Comparison of ENCODE assay signal across 8 cellular contexts in the genomic region with DNA sequence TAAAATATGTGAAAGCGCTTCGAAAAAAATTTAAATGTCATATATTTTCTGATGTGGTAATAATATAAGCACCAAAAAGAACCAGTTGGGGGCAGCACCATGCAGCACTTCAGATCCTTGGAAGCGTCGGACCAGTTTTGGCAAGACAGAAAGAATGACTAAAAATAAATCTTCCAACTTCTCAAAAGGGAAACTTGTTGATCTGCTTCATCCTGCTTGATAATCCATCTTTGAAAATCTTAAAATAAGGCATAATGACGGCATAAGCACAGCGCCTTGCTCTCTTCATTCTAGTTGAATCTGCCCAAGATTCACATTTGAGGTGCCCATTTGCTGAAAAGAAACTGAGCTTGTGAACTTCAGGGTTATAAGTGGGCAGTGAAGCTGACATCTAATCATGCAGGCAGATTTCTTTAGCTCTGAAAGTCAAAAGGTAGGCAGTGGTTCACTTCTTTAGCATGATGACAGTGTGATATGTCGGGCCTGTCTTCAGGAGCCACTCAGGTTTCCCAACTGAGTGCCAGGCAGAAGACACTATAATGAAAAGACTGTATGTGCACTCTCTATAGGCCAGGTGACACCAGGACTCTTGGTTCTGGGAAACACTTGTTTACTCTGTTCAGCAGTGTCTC. TPM values are rescaled to one million over a fixed set of nuclear protein-coding genes. Genes with fewer than 3 reads are reported as not detected.
DNase-seq lines count a peak whose midpoint lies in the region; ATAC-seq, FAIRE-seq and TF ChIP-seq lines count a peak whose summit lies in the region.

No MANE protein-coding gene starts in this region.

- no peaks in the 10 kb centered on the region for H3F3A ChIP-seq in neural cell (ENCODE audit: insufficient read depth, low read length, poor library complexity, severe bottlenecking)

- 23 to 29% methylated on average over 7 of the region's 7 CpGs for WGBS in tibial nerve, 2 donors

- TF ChIP-seq EP300 in neural cell (conservative IDR thresholded peaks at IDR 0.05; ENCODE audit: poor library complexity, severe bottlenecking) = no peak
- no peak for TF ChIP-seq EP300 in tibial nerve (IDR thresholded peaks at IDR 0.05)

- CTCF ChIA-PET in AG04449 (lab: Yijun Ruan, JAX) = interaction anchor here (0.6 to 16.3 kb wide), 21 partner anchors 10 to 348 kb away, joined by 3 to 418 read pairs (median 5); a partner anchor contains a TSS

- TF ChIP-seq CTCF in AG04449 (IDR thresholded peaks at IDR 0.05; ENCODE audit: insufficient read depth, low read length, missing control alignments) (peak; percentile 49), neural cell (IDR thresholded peaks at IDR 0.05; ENCODE audit: poor library complexity, severe bottlenecking) (peak; percentile 73), tibial nerve (IDR thresholded peaks at IDR 0.05) (peak; percentile 62 to 78 (median 67))

- POLR2A ChIA-PET in AG04449 (lab: Yijun Ruan, JAX) = interaction anchor here (0.8 to 1.5 kb wide), 3 partner anchors 133 to 225 kb away, joined by 3 to 4 read pairs (median 4); a partner anchor contains a TSS

- no peak overlapping the region for H3K4me2 ChIP-seq in neural cell (ENCODE audit: low read length)

- peak; percentile 57 for FAIRE-seq in GM12891 (lab: Jason Lieb, UNC)

- DNase-seq in AG04449 (ENCODE audit: low read depth, low spot score) = no peak
- no peak for DNase-seq in GM12891 (ENCODE audit: insufficient read length, low spot score)
- DNase-seq in NCI-H460 (ENCODE audit: extremely low read depth, low read depth) = peak; percentile 38
- peak; percentile 56 for DNase-seq in activated CD8-positive, alpha-beta memory T cell treated with anti-CD3 and anti-CD28 coated beads, Interleukin-2, amount 50 U/mL, for 4 hours
- DNase-seq in fibroblast of gingiva (ENCODE audit: low read depth) = peak; percentile 70
- peak; percentile 61 to 91 for DNase-seq in tibial nerve (ENCODE audit: low spot score in 2 of 2)

- H3K9ac ChIP-seq in neural cell (ENCODE audit: low read length) = no peak overlapping the region

- TF ChIP-seq RAD21 in neural cell (conservative IDR thresholded peaks at IDR 0.05) = peak; percentile 77

- H3K79me2 ChIP-seq in neural cell (replicated peaks; ENCODE audit: insufficient read depth, low read length) = no peaks in the 10 kb centered on the region

- no peak overlapping the region for H3K4me3 ChIP-seq in AG04449 (ENCODE audit: low read depth, low read length)
- no peak overlapping the region for H3K4me3 ChIP-seq in neural cell (ENCODE audit: low read length)
- H3K4me3 ChIP-seq in tibial nerve = peak overlapping the region in 1 of 4 donors; percentile 14

- no peak for ATAC-seq in GM19324 (IDR thresholded peaks at IDR 0.05; ENCODE audit: low FRiP score, unreplicated experiment)

- H3K27me3 ChIP-seq in neural cell (ENCODE audit: insufficient read depth, low read depth, low read length) (no peaks in the 10 kb centered on the region), tibial nerve (no peaks in the 10 kb centered on the region)

- TF ChIP-seq POLR2A in GM12891 (IDR thresholded peaks at IDR 0.05; ENCODE audit: low read depth, low read length) (no peak), tibial nerve (IDR thresholded peaks at IDR 0.05) (no peak)

- H4K20me1 ChIP-seq in neural cell (ENCODE audit: insufficient read depth) = no peaks in the 10 kb centered on the region

- peaks cover 0 to 26% (median 16%) of the 10 kb centered on the region in 4 donors for H3K4me1 ChIP-seq in tibial nerve

- H3K27ac ChIP-seq in neural cell (ENCODE audit: low read length) (no peak overlapping the region), tibial nerve (peak overlapping the region; percentile 41 to 90 (median 69))

- H3K9me2 ChIP-seq in neural cell (ENCODE audit: insufficient read depth, low read length) = no peaks in the 10 kb centered on the region

- H3K9me3 ChIP-seq in neural cell (ENCODE audit: low read length) (no peaks in the 10 kb centered on the region), tibial nerve (no peaks in the 10 kb centered on the region)

- no peak overlapping the region for H2AFZ ChIP-seq in neural cell (ENCODE audit: low read depth, low read length)

- H3K36me3 ChIP-seq in neural cell (ENCODE audit: insufficient read depth, low read length) (no peaks in the 10 kb centered on the region), tibial nerve (no peaks in the 10 kb centered on the region)

TF ChIP-seq in GM12891, 5 proteins besides CTCF, POLR2A, EP300 and RAD21:
- TF ChIP-seq SPI1 (IDR thresholded peaks at IDR 0.05; ENCODE audit: low read depth, low read length) = no peak
- no peak for TF ChIP-seq TAF1 (IDR thresholded peaks at IDR 0.05; ENCODE audit: low read depth, low read length)
- TF ChIP-seq POLR2AphosphoS5 (IDR thresholded peaks at IDR 0.05; ENCODE audit: low read depth, low read length) = no peak
- TF ChIP-seq POU2F2 (IDR thresholded peaks at IDR 0.05; ENCODE audit: low read depth, low read length) = no peak
- no peak for TF ChIP-seq PAX5 (IDR thresholded peaks at IDR 0.05; ENCODE audit: insufficient read depth, low read length, severe bottlenecking)

TF ChIP-seq in neural cell, 6 proteins besides CTCF, POLR2A, EP300 and RAD21:
- TF ChIP-seq MXI1 (conservative IDR thresholded peaks at IDR 0.05; ENCODE audit: poor library complexity, severe bottlenecking) (no peak), EZH2 (IDR thresholded peaks at IDR 0.05; ENCODE audit: borderline replicate concordance, insufficient read depth, low read length, poor library complexity, severe bottlenecking) (no peak), TAF1 (IDR thresholded peaks at IDR 0.05; ENCODE audit: low read depth) (no peak), SMC3 (conservative IDR thresholded peaks at IDR 0.05; ENCODE audit: poor library complexity) (peak; percentile 74), POLR2AphosphoS5 (IDR thresholded peaks at IDR 0.05) (no peak)
- TF ChIP-seq, protein P1, sequence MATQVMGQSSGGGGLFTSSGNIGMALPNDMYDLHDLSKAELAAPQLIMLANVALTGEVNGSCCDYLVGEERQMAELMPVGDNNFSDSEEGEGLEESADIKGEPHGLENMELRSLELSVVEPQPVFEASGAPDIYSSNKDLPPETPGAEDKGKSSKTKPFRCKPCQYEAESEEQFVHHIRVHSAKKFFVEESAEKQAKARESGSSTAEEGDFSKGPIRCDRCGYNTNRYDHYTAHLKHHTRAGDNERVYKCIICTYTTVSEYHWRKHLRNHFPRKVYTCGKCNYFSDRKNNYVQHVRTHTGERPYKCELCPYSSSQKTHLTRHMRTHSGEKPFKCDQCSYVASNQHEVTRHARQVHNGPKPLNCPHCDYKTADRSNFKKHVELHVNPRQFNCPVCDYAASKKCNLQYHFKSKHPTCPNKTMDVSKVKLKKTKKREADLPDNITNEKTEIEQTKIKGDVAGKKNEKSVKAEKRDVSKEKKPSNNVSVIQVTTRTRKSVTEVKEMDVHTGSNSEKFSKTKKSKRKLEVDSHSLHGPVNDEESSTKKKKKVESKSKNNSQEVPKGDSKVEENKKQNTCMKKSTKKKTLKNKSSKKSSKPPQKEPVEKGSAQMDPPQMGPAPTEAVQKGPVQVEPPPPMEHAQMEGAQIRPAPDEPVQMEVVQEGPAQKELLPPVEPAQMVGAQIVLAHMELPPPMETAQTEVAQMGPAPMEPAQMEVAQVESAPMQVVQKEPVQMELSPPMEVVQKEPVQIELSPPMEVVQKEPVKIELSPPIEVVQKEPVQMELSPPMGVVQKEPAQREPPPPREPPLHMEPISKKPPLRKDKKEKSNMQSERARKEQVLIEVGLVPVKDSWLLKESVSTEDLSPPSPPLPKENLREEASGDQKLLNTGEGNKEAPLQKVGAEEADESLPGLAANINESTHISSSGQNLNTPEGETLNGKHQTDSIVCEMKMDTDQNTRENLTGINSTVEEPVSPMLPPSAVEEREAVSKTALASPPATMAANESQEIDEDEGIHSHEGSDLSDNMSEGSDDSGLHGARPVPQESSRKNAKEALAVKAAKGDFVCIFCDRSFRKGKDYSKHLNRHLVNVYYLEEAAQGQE (IDR thresholded peaks at IDR 0.05; ENCODE audit: borderline replicate concordance) = no peak

RNA-seq across cellular contexts. Expression of a gene that starts 19.8 kb away (rescaled TPM):
- polyA plus RNA-seq in GM12891 (2012; ENCODE audit: low read depth, missing spikeins) = 20.9 TPM
- total RNA-seq in NCI-H460 (2014; rRNA removed; shearing (Covaris generic)) = 10.1 and 10.9 TPM in 2 replicates
- 108 and 133 TPM in 2 replicates for polyA plus RNA-seq in NCI-H460 (2014; cell fraction: nucleus; rRNA removed)
- 59.8 and 71.6 TPM in 2 replicates for polyA plus RNA-seq in neural cell
- 23.1 and 27.1 TPM in 2 replicates for polyA minus RNA-seq in neural cell
- total RNA-seq in tibial nerve = 10 to 100 TPM; 34.7 to 62.2 (median 46.0) TPM

RNA-seq across cellular contexts. Expression of a gene that starts 20.0 kb away (rescaled TPM):
- polyA plus RNA-seq in GM12891 (2012; ENCODE audit: low read depth, missing spikeins) = 15.6 TPM
- 7.6 and 7.7 TPM in 2 replicates for total RNA-seq in NCI-H460 (2014; rRNA removed; shearing (Covaris generic))
- polyA plus RNA-seq in NCI-H460 (2014; cell fraction: nucleus; rRNA removed) = 16.0 and 18.2 TPM in 2 replicates
- 16.8 and 20.7 TPM in 2 replicates for polyA plus RNA-seq in neural cell
- polyA minus RNA-seq in neural cell = 9.8 and 12.9 TPM in 2 replicates
- 10 to 100 TPM in 2 of 4 donors, 1 to 10 TPM in 2; 7.4 to 16.7 (median 12.3) TPM for total RNA-seq in tibial nerve

RNA-seq across cellular contexts. Expression of a gene that starts 33.3 kb away (rescaled TPM):
- polyA plus RNA-seq in GM12891 (2012; ENCODE audit: low read depth, missing spikeins) = 8.5 TPM
- total RNA-seq in NCI-H460 (2014; rRNA removed; shearing (Covaris generic)) = 2.9 TPM in 2 replicates
- polyA plus RNA-seq in NCI-H460 (2014; cell fraction: nucleus; rRNA removed) = 31.4 and 42.6 TPM in 2 replicates
- 0.18 TPM in 1 of 2 replicates, not detected in the other for polyA plus RNA-seq in neural cell
- polyA minus RNA-seq in neural cell = not detected in 2 replicates
- total RNA-seq in tibial nerve = 1 to 10 TPM in 3 of 4 donors, not detected in 1; 1.7 to 2.4 (median 1.7) TPM

Comparison
In these comparisons a context has a peak if more than half of its experiments do, and no peak if none do; other contexts are left out.
1. DNase-seq: peak in NCI-H460 (single experiment), activated CD8-positive, alpha-beta memory T cell treated with anti-CD3 and anti-CD28 coated beads, Interleukin-2, amount 50 U/mL, for 4 hours (single experiment), fibroblast of gingiva (single experiment) and tibial nerve (2 of 2); none in AG04449 (single experiment) and GM12891 (single experiment).
2. Peak in every context shown above with its lines, with median percentiles within 50 percentile points of each other: CTCF ChIP-seq.